Comparison of ENCODE assay signal across 11 cellular contexts in the genomic region with DNA sequence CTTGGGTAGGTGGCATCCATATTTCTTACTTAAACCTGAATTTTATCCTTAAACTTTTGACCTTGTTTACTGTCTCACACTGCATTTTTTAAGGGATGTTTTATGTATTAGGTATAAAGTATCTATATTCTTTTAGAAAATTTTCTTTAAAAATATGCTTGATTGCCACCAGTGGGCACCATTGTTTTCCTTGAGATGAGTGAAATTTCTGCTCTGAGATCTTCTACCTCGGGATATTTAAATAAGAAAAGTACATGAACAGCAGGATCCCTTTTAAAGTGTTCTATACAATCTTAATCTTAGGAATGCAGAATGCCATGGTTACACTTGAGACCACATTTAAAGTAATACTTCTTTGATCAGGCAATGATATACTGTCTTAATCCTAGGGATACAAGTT.
DNase-seq lines count a peak whose midpoint lies in the region; ATAC-seq, FAIRE-seq and TF ChIP-seq lines count a peak whose summit lies in the region.
"Had no signal": no experiment of that assay in that cellular context is flagged by ENCODE, and none has a peak within 500 bp of the region (broad histone marks: within the 10 kb centered on the region; RNA-seq: fewer than 3 reads in every experiment).

No MANE protein-coding gene starts in this region.

- H3K4me1 ChIP-seq in GM12878 (ENCODE audit: control insufficient read depth, insufficient read depth, low read length), result no peaks in the 10 kb centered on the region

- CTCF ChIA-PET in AG04450 (lab: Charles Lee), result interaction anchor here (0.7 to 2.7 kb wide), 12 partner anchors 9 to 467 kb away, joined by 3 to 14 read pairs (median 4); a partner anchor contains a TSS
- CTCF ChIA-PET in GM12878 (lab: Yijun Ruan, JAX), result interaction anchor here (0.6 to 1.7 kb wide), 3 partner anchors 9 to 19 kb away, joined by 3 to 5 read pairs (median 4); no protein-coding TSS in a partner anchor

- 41% methylated on average over 1 of the region's 1 CpG for WGBS in GM12878 (ENCODE audit: insufficient coverage, insufficient replicate concordance, low lambda C conversion rate, missing lambda C conversion rate)

- H4K20me1 ChIP-seq in GM12878 (ENCODE audit: control insufficient read depth, insufficient read depth), result no peaks in the 10 kb centered on the region

- no peak for TF ChIP-seq POLR2A in GM12878 (IDR thresholded peaks at IDR 0.05; ENCODE audit: low read depth, low read length)

- FAIRE-seq in HTR-8/SVneo (lab: Jason Lieb, UNC) (no peak), GM12878 (lab: Jason Lieb, UNC) (no peak)

- ATAC-seq in GM12878, result no peak
- ATAC-seq in HG03175 (IDR thresholded peaks at IDR 0.05; ENCODE audit: unreplicated experiment), result no peak
- no peak for ATAC-seq in HG02798 (IDR thresholded peaks at IDR 0.05; ENCODE audit: poor library complexity, unreplicated experiment)
- no peak for ATAC-seq in HG02970 (IDR thresholded peaks at IDR 0.05; ENCODE audit: low FRiP score, unreplicated experiment)
- ATAC-seq: natural killer cell treated with Interleukin-12 subunit alpha and Interleukin-12 subunit beta and Interleukin-15 and Interleukin-18, amount 100 ng/mL, for 72 hours had no signal

- peak; percentile 68 for TF ChIP-seq CTCF in AG04450 (IDR thresholded peaks at IDR 0.05; ENCODE audit: low read depth, low read length)
- peak; percentile 4 to 13 (median 9); a peak in 1 of 6 replicates for TF ChIP-seq CTCF in GM12878 (IDR thresholded peaks at IDR 0.05 in 2 of 3, conservative IDR thresholded peaks at IDR 0.05 in 1 of 3; ENCODE audit: control insufficient read depth in 2 of 3, extremely low read depth in 1 of 3, insufficient read depth in 1 of 3, low read depth in 3 of 3, low read length in 3 of 3)

- H2AFZ ChIP-seq in GM12878 (ENCODE audit: control insufficient read depth, low read depth, low read length), result no peak overlapping the region

- in situ Hi-C loops in GM12878 (cut with MboI), result no loop called here

- SMC1A ChIA-PET in GM12878 (lab: Charles Lee; ENCODE audit: uncharacterized antibody, unreplicated experiment), result interaction anchor here (0.9 to 1.9 kb wide), 4 partner anchors 9 to 92 kb away, joined by 3 to 7 read pairs (median 4); no protein-coding TSS in a partner anchor

- RAD21 ChIA-PET in GM12878 (lab: Charles Lee; ENCODE audit: unreplicated experiment), result no interaction called here

- H3K4me3 ChIP-seq in AG04450 (ENCODE audit: low read depth, low read length) (no peak overlapping the region), GM12878 (no peak overlapping the region)

- H3K27ac ChIP-seq in AG04450 (ENCODE audit: low read depth, low read length) (no peak overlapping the region), GM12878 (ENCODE audit: control insufficient read depth, insufficient read depth) (no peak overlapping the region)

- peaks cover 3 to 13% of the 10 kb centered on the region in 2 experiments; a peak in 2 of 4 replicates for H3K36me3 ChIP-seq in GM12878 (ENCODE audit: control insufficient read depth in 2 of 2, insufficient read depth in 2 of 2, low read length in 1 of 2)

- no peak for TF ChIP-seq EP300 in GM12878 (IDR thresholded peaks at IDR 0.05; ENCODE audit: borderline replicate concordance in 1 of 2, control insufficient read depth in 1 of 2, low read depth in 2 of 2, low read length in 2 of 2)

- no peak overlapping the region for H3K4me2 ChIP-seq in GM12878 (ENCODE audit: control insufficient read depth, insufficient read depth)

- H3K9ac ChIP-seq in GM12878 (ENCODE audit: control insufficient read depth, insufficient read depth, low read length), result no peak overlapping the region

- TSS peak; percentile 20 for BruUV-seq in GM12878 (replicated peaks; lab: Mats Ljungman, UMichigan)

- H3K27me3 ChIP-seq in AG04450 (ENCODE audit: control insufficient read depth, insufficient read depth, low read length) (no peaks in the 10 kb centered on the region), GM12878 (replicated peaks in 1 of 2; ENCODE audit: control insufficient read depth in 2 of 2, insufficient read depth in 2 of 2, low read length in 1 of 2) (no peaks in the 10 kb centered on the region)

- intact Hi-C loops in GM12878 (cut with micrococcal nuclease; ENCODE audit: unreplicated experiment), result no loop called here

- H3K9me3 ChIP-seq in AG04450 (ENCODE audit: control insufficient read depth, insufficient read depth, low read length) (no peaks in the 10 kb centered on the region), GM12878 (replicated peaks; ENCODE audit: control insufficient read depth, insufficient read depth, low read length) (no peaks in the 10 kb centered on the region)

- H3K79me2 ChIP-seq in GM12878 (ENCODE audit: control insufficient read depth, insufficient read depth, low read length), result no peaks in the 10 kb centered on the region

- POLR2A ChIA-PET in AG04450 (lab: Yijun Ruan, JAX) (no interaction called here), GM12878 (lab: Charles Lee) (interaction anchor here (0.8 kb wide), 1 partner anchor 10 kb away, joined by 3 read pairs; no protein-coding TSS in a partner anchor)

- no peak; the same call in 1 of the 2 replicates for TF ChIP-seq RAD21 in GM12878 (IDR thresholded peaks at IDR 0.05; ENCODE audit: insufficient read depth, low read depth, low read length)

- no peak for DNase-seq in AG04450 (ENCODE audit: low read depth, low spot score)
- DNase-seq in HTR-8/SVneo (ENCODE audit: insufficient read length, low spot score), result peak; percentile 28
- DNase-seq in GM12878 (ENCODE audit: low read depth, low spot score), result no peak
- peak; percentile 24 for DNase-seq in kidney tubule cell (ENCODE audit: low spot score)
- DNase-seq in NCI-H226, result no peak
- DNase-seq: cerebellar nuclear complex, NCI-H1436 treated with DMSO at 0.1 percent for 48 hours had no signal

TF ChIP-seq in GM12878, 131 proteins besides CTCF, POLR2A, EP300 and RAD21:
- TF ChIP-seq HDAC6 (IDR thresholded peaks at IDR 0.05; ENCODE audit: unreplicated experiment) (no peak), FOXK2 (IDR thresholded peaks at IDR 0.05) (no peak), DPF2 (IDR thresholded peaks at IDR 0.05) (no peak), YBX1 (IDR thresholded peaks at IDR 0.05) (no peak), ZNF622 (IDR thresholded peaks at IDR 0.05) (no peak)

Comparison
In these comparisons a context has a peak if more than half of its experiments do, and no peak if none do; other contexts are left out.
1. DNase-seq: peak in HTR-8/SVneo (single experiment) and kidney tubule cell (single experiment); none in AG04450 (single experiment), GM12878 (single experiment) and NCI-H226 (single experiment).